ENCODE assay signal across 8 cellular contexts in the genomic region with DNA sequence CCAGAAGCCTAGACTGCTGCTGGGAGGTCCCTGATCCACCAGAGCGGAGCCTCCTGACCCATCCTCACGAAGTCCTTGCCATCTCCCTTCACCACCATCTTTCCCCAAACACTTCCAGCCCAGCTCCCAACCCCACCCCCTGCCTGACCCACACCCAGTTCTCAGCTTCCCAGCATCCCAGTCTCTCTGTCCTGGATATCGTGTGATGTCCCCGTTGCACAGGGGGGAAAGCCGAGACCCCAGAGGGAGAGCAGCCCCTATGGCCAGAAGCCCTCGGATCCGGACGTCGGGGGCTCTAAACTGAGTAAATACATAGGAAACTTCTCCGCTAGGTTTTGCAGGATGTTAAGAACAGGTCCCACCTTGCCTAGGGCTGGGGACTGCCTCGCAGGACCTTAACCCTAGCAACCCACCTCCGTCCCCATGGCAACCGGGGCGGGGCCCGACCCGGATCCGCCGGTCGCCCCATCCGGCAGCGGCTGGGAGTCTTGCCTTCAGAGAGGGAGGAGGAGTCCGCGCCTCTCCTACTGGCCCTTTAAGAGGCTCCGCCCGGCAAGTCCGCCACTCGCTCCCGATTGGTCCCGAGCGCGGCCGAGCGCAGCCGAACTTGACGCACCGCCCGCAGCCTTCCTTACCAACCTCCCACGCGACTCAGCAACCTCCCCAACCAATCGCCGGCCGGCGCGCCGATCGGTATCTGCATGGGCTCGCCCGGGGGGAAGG.
DNase-seq lines count a peak whose midpoint lies in the region; ATAC-seq and TF ChIP-seq lines count a peak whose summit lies in the region.

No MANE protein-coding gene starts in this region.

- peak; percentile 92 for ATAC-seq in GM19043 (IDR thresholded peaks at IDR 0.05; ENCODE audit: low read depth, unreplicated experiment)
- peak; percentile 84 for ATAC-seq in HG03378 (IDR thresholded peaks at IDR 0.05; ENCODE audit: unreplicated experiment)
- ATAC-seq in activated CD4-positive, CD25-positive, alpha-beta regulatory T cell treated with anti-CD3 and anti-CD28 coated beads, Interleukin-2, amount 50 U/mL, for 24 hours = peak; percentile 97 to 98

- TF ChIP-seq CTCF in AG09309 (IDR thresholded peaks at IDR 0.05; ENCODE audit: control insufficient read depth, insufficient read depth, low read depth, low read length, missing control alignments) = no peak

- peak; percentile 98 for DNase-seq in AG09309 (ENCODE audit: low read depth)
- peak; percentile 98 to 100 for DNase-seq in NCI-H446 (lab: John Stamatoyannopoulos, UW)
- peak; percentile 99 for DNase-seq in cerebellar cortex (ENCODE audit: low spot score)
- peak; percentile 100 for DNase-seq in islet precursor cell
- peak; percentile 99 for DNase-seq in stimulated activated CD4-positive, alpha-beta T cell treated with anti-CD3 and anti-CD28 coated beads, Interleukin-12 subunit alpha, Interleukin-12 subunit beta, amount 100 ng/mL, for 24 hours (ENCODE audit: low read depth in 2 of 2)

- H3K4me3 ChIP-seq in AG09309 (ENCODE audit: control insufficient read depth, low read depth, low read length) = peak overlapping the region; percentile 74

Comparison
In these comparisons a context has a peak if more than half of its experiments do, and no peak if none do; other contexts are left out.
1. Peak in every context shown above with its lines: DNase-seq, ATAC-seq and H3K4me3 ChIP-seq.